12 cellular contexts compared by ENCODE assay signal in genomic region chr12:70255311-70255710, GRCh38. TPM values are rescaled to one million over a fixed set of nuclear protein-coding genes. Genes with fewer than 3 reads are reported as not detected.
DNase-seq lines count a peak whose midpoint lies in the region; ATAC-seq, FAIRE-seq and TF ChIP-seq lines count a peak whose summit lies in the region.
"Had no signal": no experiment of that assay in that cellular context is flagged by ENCODE, and none has a peak within 500 bp of the region (broad histone marks: within the 10 kb centered on the region; RNA-seq: fewer than 3 reads in every experiment).

No MANE protein-coding gene starts in this region.

- H3K4me1 Mint-ChIP-seq in CD8-positive, alpha-beta T cell (ENCODE audit: low read depth) = peaks cover 88% of the 10 kb centered on the region
- H3K4me1 Mint-ChIP-seq in nephron progenitor cell = peaks cover 21% of the 10 kb centered on the region

- no peak for FAIRE-seq in H1 (lab: Jason Lieb, UNC)

- H3K4me3 Mint-ChIP-seq in CD8-positive, alpha-beta T cell = peak overlapping the region; percentile 33
- no peak overlapping the region for H3K4me3 Mint-ChIP-seq in nephron progenitor cell

- TF ChIP-seq CTCF in CD8-positive, alpha-beta T cell (IDR thresholded peaks at IDR 0.05) = no peak
- TF ChIP-seq CTCF in PC-3 (conservative IDR thresholded peaks at IDR 0.05; ENCODE audit: low read depth, low read length) (no peak), H1 (IDR thresholded peaks at IDR 0.05; ENCODE audit: control extremely low read depth in 1 of 3, insufficient read depth in 1 of 3, low read depth in 1 of 3, low read length in 3 of 3) (no peak), nephron progenitor cell (IDR thresholded peaks at IDR 0.05) (no peak), tibial nerve (IDR thresholded peaks at IDR 0.05) (no peak), GM13976 (IDR thresholded peaks at IDR 0.05; ENCODE audit: borderline replicate concordance, control extremely low read depth, extremely low read depth, insufficient read depth, missing control alignments) (no peak)

- H3K36me3 Mint-ChIP-seq in CD8-positive, alpha-beta T cell = peaks cover 14% of the 10 kb centered on the region
- H3K36me3 Mint-ChIP-seq in nephron progenitor cell (ENCODE audit: low read depth) = peaks cover 72% of the 10 kb centered on the region

- CTCF ChIA-PET in CD8-positive, alpha-beta T cell (lab: Charles Lee) = no interaction called here
- CTCF ChIA-PET in PC-3 (lab: Charles Lee) = no interaction called here
- CTCF ChIA-PET in H1 (lab: Charles Lee; ENCODE audit: partially characterized antibody) = no interaction called here

- WGBS in H1 (ENCODE audit: extremely low coverage in 1 of 2, insufficient coverage in 1 of 2, insufficient read length in 1 of 2, insufficient replicate concordance in 2 of 2, low coverage in 1 of 2, low lambda C conversion rate in 2 of 2, missing lambda C conversion rate in 1 of 2), 2 experiments = 81% methylated on average over 3 of the region's 3 CpGs; no CpG with 5 or more reads in 1 of the 2 experiments
- WGBS in tibial nerve, 2 donors = 19 to 21% methylated on average over 3 of the region's 3 CpGs

- no peak overlapping the region for H4K91ac ChIP-seq in H1 (replicated peaks; ENCODE audit: insufficient read length, low read length)

- POLR2A ChIA-PET in CD8-positive, alpha-beta T cell (lab: Charles Lee) = no interaction called here
- POLR2A ChIA-PET in PC-3 (lab: Charles Lee; ENCODE audit: unreplicated experiment) = interaction anchor here (0.6 kb wide), 1 partner anchor 20 kb away, joined by 4 read pairs; no protein-coding TSS in a partner anchor
- POLR2A ChIA-PET in H1 (lab: Charles Lee; ENCODE audit: partially characterized antibody) = interaction anchor here (1.1 to 1.4 kb wide), 2 partner anchors 11 to 110 kb away, joined by 5 to 9 read pairs; no protein-coding TSS in a partner anchor

- TF ChIP-seq RAD21 in H1 (IDR thresholded peaks at IDR 0.05 in 1 of 2, conservative IDR thresholded peaks at IDR 0.05 in 1 of 2; ENCODE audit: low read depth in 2 of 2, low read length in 2 of 2) = no peak

- H3K36me3 ChIP-seq in CD8-positive, alpha-beta T cell (ENCODE audit: insufficient read depth, low read length) = no peaks in the 10 kb centered on the region
- H3K36me3 ChIP-seq in PC-3 (ENCODE audit: low read depth, low read length) = no peaks in the 10 kb centered on the region
- no peaks in the 10 kb centered on the region for H3K36me3 ChIP-seq in H1 (ENCODE audit: control insufficient read depth in 2 of 4, insufficient read depth in 4 of 4, low read length in 3 of 4)
- no peaks in the 10 kb centered on the region for H3K36me3 ChIP-seq in tibial nerve

- no peaks in the 10 kb centered on the region for H3K9me2 ChIP-seq in PC-3 (replicated peaks; ENCODE audit: low read length)

- H2BK120ac ChIP-seq in H1 (replicated peaks; ENCODE audit: low read depth, low read length) = no peak overlapping the region

- H3F3A ChIP-seq in PC-3 (ENCODE audit: low read length, unreplicated experiment) = no peaks in the 10 kb centered on the region

- H3K27ac Mint-ChIP-seq in CD8-positive, alpha-beta T cell = peak overlapping the region; percentile 43
- H3K27ac Mint-ChIP-seq in nephron progenitor cell = peak overlapping the region; percentile 93

- no peak overlapping the region for H4K5ac ChIP-seq in H1 (ENCODE audit: insufficient read length, low read depth, low read length)

- no peaks in the 10 kb centered on the region; the same call in 1 of the 2 replicates for H3K79me1 ChIP-seq in H1 (ENCODE audit: low read depth, low read length)

- no peaks in the 10 kb centered on the region for H3K9me3 ChIP-seq in CD8-positive, alpha-beta T cell (ENCODE audit: low read length)
- H3K9me3 ChIP-seq in PC-3 (ENCODE audit: low read length) (no peaks in the 10 kb centered on the region), H1 (ENCODE audit: insufficient read depth in 2 of 2, low read depth in 1 of 2, low read length in 1 of 2) (no peaks in the 10 kb centered on the region), tibial nerve (no peaks in the 10 kb centered on the region)

- H3K79me2 ChIP-seq in PC-3 (ENCODE audit: low read length) (peaks cover 98% of the 10 kb centered on the region), H1 (ENCODE audit: control insufficient read depth in 1 of 2, insufficient read depth in 2 of 2, low read length in 2 of 2) (peaks cover 0 to 97% of the 10 kb centered on the region in 2 experiments; a peak in 3 of 4 replicates)

- H3K18ac ChIP-seq in H1 (ENCODE audit: extremely low read depth, low read length) = no peak overlapping the region

- TF ChIP-seq EP300 in H1 (IDR thresholded peaks at IDR 0.05; ENCODE audit: borderline replicate concordance in 1 of 2, low read depth in 2 of 2, low read length in 2 of 2) (no peak), tibial nerve (IDR thresholded peaks at IDR 0.05) (no peak)

- DNase-seq in CD8-positive, alpha-beta T cell = no peak
- no peak for DNase-seq in PC-3
- no peak for DNase-seq in H1 (ENCODE audit: low read depth in 1 of 2, low spot score in 2 of 2)
- no peak for DNase-seq in nephron progenitor cell
- DNase-seq in tibial nerve (ENCODE audit: low spot score in 2 of 2) = no peak
- DNase-seq in NCI-H146 treated with DMSO at 0.1 percent for 48 hours (lab: John Stamatoyannopoulos, UW; ENCODE audit: unreplicated experiment) = no peak
- no peak for DNase-seq in GM13976 (ENCODE audit: low spot score)
- DNase-seq: NCI-H2227 treated with DMSO at 0.1 percent for 48 hours, Right ventricle myocardium superior, trophoblast cell had no signal

- H3K9me3 Mint-ChIP-seq in CD8-positive, alpha-beta T cell = no peaks in the 10 kb centered on the region
- peaks cover 12% of the 10 kb centered on the region for H3K9me3 Mint-ChIP-seq in nephron progenitor cell

- H3K9ac ChIP-seq in PC-3 (ENCODE audit: low read length) (no peak overlapping the region), H1 (replicated peaks in 1 of 4; ENCODE audit: extremely low read depth in 1 of 4, low read depth in 3 of 4, low read length in 3 of 4) (no peak overlapping the region)

- no peak overlapping the region for H3K14ac ChIP-seq in H1 (ENCODE audit: insufficient read length)

- intact Hi-C loops in CD8-positive, alpha-beta T cell (cut with DNase I, micrococcal nuclease) = loop anchor here in 1 of 2 experiments (5.0 kb wide), 1 partner anchor 37 kb away; no protein-coding TSS in a partner anchor
- intact Hi-C loops in PC-3 (cut with micrococcal nuclease) = no loop called here

- H2BK12ac ChIP-seq in H1 (ENCODE audit: low read depth, low read length) = no peak overlapping the region

- no peak for ATAC-seq in CD8-positive, alpha-beta T cell
- ATAC-seq in PC-3 = peak; percentile 60
- ATAC-seq in HG03175 (IDR thresholded peaks at IDR 0.05; ENCODE audit: unreplicated experiment) = no peak
- ATAC-seq: HCT116 had no signal

- H3K23me2 ChIP-seq in H1 (ENCODE audit: low read depth, low read length) = no peaks in the 10 kb centered on the region

- H3K4ac ChIP-seq in H1 (replicated peaks; ENCODE audit: insufficient read length, low read depth, low read length) = no peak overlapping the region

- no peak overlapping the region for H4K8ac ChIP-seq in H1 (ENCODE audit: extremely low read depth, insufficient read depth, low read length)

- H2BK20ac ChIP-seq in H1 (ENCODE audit: low read length) = no peak overlapping the region

- H3K23ac ChIP-seq in H1 (ENCODE audit: insufficient read length) = no peak overlapping the region

- TF ChIP-seq POLR2A in H1 (IDR thresholded peaks at IDR 0.05; ENCODE audit: control extremely low read depth in 1 of 2, low read depth in 2 of 2, low read length in 2 of 2) = no peak
- TF ChIP-seq POLR2A in tibial nerve (IDR thresholded peaks at IDR 0.05) = no peak

- no peak overlapping the region for H2BK15ac ChIP-seq in H1 (ENCODE audit: low read length)

- H3K4me2 ChIP-seq in PC-3 (ENCODE audit: low read length) = no peak overlapping the region
- no peak overlapping the region for H3K4me2 ChIP-seq in H1 (ENCODE audit: insufficient read depth in 1 of 2, low read depth in 2 of 2, low read length in 2 of 2)

- H3K27ac ChIP-seq in CD8-positive, alpha-beta T cell (ENCODE audit: low read depth, low read length) = no peak overlapping the region
- H3K27ac ChIP-seq in PC-3 (ENCODE audit: low read length) = no peak overlapping the region
- H3K27ac ChIP-seq in H1 (ENCODE audit: low read depth, low read length) = no peak overlapping the region
- peak overlapping the region in 2 of 4 donors; percentile 44 to 50 for H3K27ac ChIP-seq in tibial nerve

- H2AFZ ChIP-seq in PC-3 (ENCODE audit: low read length) (no peak overlapping the region), H1 (ENCODE audit: low read length) (no peak overlapping the region)

- H3K4me1 ChIP-seq in CD8-positive, alpha-beta T cell (ENCODE audit: insufficient read depth, low read length) = peaks cover 47% of the 10 kb centered on the region
- H3K4me1 ChIP-seq in PC-3 (ENCODE audit: insufficient read depth, low read length) (no peaks in the 10 kb centered on the region), H1 (replicated peaks in 1 of 4; ENCODE audit: control insufficient read depth in 3 of 4, insufficient read depth in 4 of 4, low read length in 3 of 4) (peaks cover 0 to 6% (median 2%) of the 10 kb centered on the region in 4 experiments; a peak in 2 of 7 replicates), tibial nerve (peaks cover 0 to 56% (median 12%) of the 10 kb centered on the region in 4 donors)

- peaks cover 20% of the 10 kb centered on the region for H4K20me1 ChIP-seq in PC-3 (ENCODE audit: low read length)
- H4K20me1 ChIP-seq in H1 (replicated peaks in 1 of 2; ENCODE audit: control insufficient read depth in 1 of 2, insufficient read depth in 2 of 2, low read length in 2 of 2) = peaks cover 0 to 13% of the 10 kb centered on the region in 2 experiments

- H3K27me3 ChIP-seq in CD8-positive, alpha-beta T cell (ENCODE audit: insufficient read depth, low read length) = no peaks in the 10 kb centered on the region
- H3K27me3 ChIP-seq in PC-3 (ENCODE audit: low read length) (no peaks in the 10 kb centered on the region), H1 (replicated peaks in 1 of 4; ENCODE audit: control insufficient read depth in 3 of 4, extremely low read depth in 1 of 4, insufficient read depth in 3 of 4, low read length in 3 of 4) (no peaks in the 10 kb centered on the region), tibial nerve (no peaks in the 10 kb centered on the region)

- in situ Hi-C loops in GM13976 (cut with MboI; ENCODE audit: low sequenced_read_pairs, unreplicated experiment) = no loop called here

- H2BK5ac ChIP-seq in H1 (ENCODE audit: low read depth, low read length) = no peak overlapping the region

- BruUV-seq in PC-3 (replicated peaks; lab: Mats Ljungman, UMichigan) = no TSS peak

- H3K4me3 ChIP-seq in CD8-positive, alpha-beta T cell (ENCODE audit: low read depth, low read length) = no peak overlapping the region
- no peak overlapping the region for H3K4me3 ChIP-seq in PC-3 (ENCODE audit: low read length)
- H3K4me3 ChIP-seq in H1 (ENCODE audit: extremely low read depth in 1 of 4, insufficient read depth in 2 of 4, low read depth in 3 of 4, low read length in 4 of 4) = no peak overlapping the region
- no peak overlapping the region for H3K4me3 ChIP-seq in tibial nerve

- no peaks in the 10 kb centered on the region for H3K27me3 Mint-ChIP-seq in CD8-positive, alpha-beta T cell (ENCODE audit: low read depth)
- no peaks in the 10 kb centered on the region for H3K27me3 Mint-ChIP-seq in nephron progenitor cell (ENCODE audit: low read depth, poor library complexity)

- no peak overlapping the region for H2AK5ac ChIP-seq in H1 (ENCODE audit: low read depth, low read length)

- H3K56ac ChIP-seq in H1 (replicated peaks; ENCODE audit: insufficient read length, low read depth, low read length) = no peak overlapping the region

RNA-seq across cellular contexts. Expression of gene CNOT2, which starts 12.1 kb away (rescaled TPM):
- total RNA-seq in CD8-positive, alpha-beta T cell = 100 to 1,000 TPM; 154 to 158 TPM
- total RNA-seq in PC-3 (2014; rRNA removed) (60.4 and 73.7 TPM in 2 replicates), tibial nerve (100 to 1,000 TPM in 3 of 4 donors, 10 to 100 TPM in 1; 80.6 to 164 (median 132) TPM)
- total RNA-seq in H1 (2021; fragmentation: NEBNext Ultra II Directional; extraction: Animal tissue kit (Norgen Biotek cat#: 25700)) = 64.8 and 70.7 TPM in 2 replicates
- polyA plus RNA-seq in H1 (2011; rRNA removed) = 48.8 and 61.2 TPM in 2 replicates
- 84.3 TPM for polyA plus RNA-seq in H1 (2011; cell fraction: cytosol; rRNA removed)
- 61.3 TPM for polyA plus RNA-seq in H1 (2011; cell fraction: nucleus; rRNA removed)
- 71.8 to 81.1 TPM (median 76.4 TPM) in 4 replicates for polyA plus RNA-seq in H1 (2012, experiment 1 of 2)
- 5.6 TPM for polyA plus RNA-seq in H1 (2012, experiment 2 of 2)
- polyA plus RNA-seq in H1 (2013, experiment 1 of 2) = 143 TPM
- polyA plus RNA-seq in H1 (2013, experiment 2 of 2) = 133 TPM
- 164 and 234 TPM in 2 replicates for polyA minus RNA-seq in H1 (2011; rRNA and poly(A)+ RNA removed)
- polyA minus RNA-seq in H1 (2011; cell fraction: cytosol; rRNA and poly(A)+ RNA removed) = 55.6 TPM
- polyA minus RNA-seq in H1 (2011; cell fraction: nucleus; rRNA and poly(A)+ RNA removed) = 225 TPM
